ENCODE assay signal across 9 cellular contexts in genomic region chr11:444397-445144, GRCh38. TPM values are rescaled to one million over a fixed set of nuclear protein-coding genes. Genes with fewer than 3 reads are reported as not detected.
DNase-seq lines count a peak whose midpoint lies in the region; ATAC-seq and TF ChIP-seq lines count a peak whose summit lies in the region.
"Had no signal": no experiment of that assay in that cellular context is flagged by ENCODE, and none has a peak within 500 bp of the region (broad histone marks: within the 10 kb centered on the region; RNA-seq: fewer than 3 reads in every experiment).

No MANE protein-coding gene starts in this region.

- H3K27ac ChIP-seq in left ventricle myocardium inferior (replicated peaks): peak overlapping the region; percentile 0
- no peak overlapping the region for H3K27ac ChIP-seq in right atrium auricular region
- peak overlapping the region in 3 of 4 donors; percentile 91 to 97 (median 96) for H3K27ac ChIP-seq in Peyer's patch
- H3K27ac ChIP-seq in right cardiac atrium (ENCODE audit: low read length): no peak overlapping the region
- H3K27ac ChIP-seq in gastroesophageal sphincter: no peak overlapping the region

- TF ChIP-seq CTCF in left ventricle myocardium inferior (IDR thresholded peaks at IDR 0.05; ENCODE audit: borderline replicate concordance) (no peak), right atrium auricular region (IDR thresholded peaks at IDR 0.05) (no peak), Peyer's patch (IDR thresholded peaks at IDR 0.05) (no peak), gastroesophageal sphincter (IDR thresholded peaks at IDR 0.05) (no peak)

- no peak for TF ChIP-seq EP300 in gastroesophageal sphincter (IDR thresholded peaks at IDR 0.05)

- no peak overlapping the region for H3K4me3 ChIP-seq in left ventricle myocardium inferior
- no peak overlapping the region for H3K4me3 ChIP-seq in right atrium auricular region
- no peak overlapping the region for H3K4me3 ChIP-seq in Peyer's patch
- no peak overlapping the region for H3K4me3 ChIP-seq in right cardiac atrium (ENCODE audit: low read length)
- H3K4me3 ChIP-seq in gastroesophageal sphincter: no peak overlapping the region

- H3K36me3 ChIP-seq in left ventricle myocardium inferior: no peaks in the 10 kb centered on the region
- no peaks in the 10 kb centered on the region for H3K36me3 ChIP-seq in right atrium auricular region
- H3K36me3 ChIP-seq in Peyer's patch: no peaks in the 10 kb centered on the region
- H3K36me3 ChIP-seq in gastroesophageal sphincter: no peaks in the 10 kb centered on the region

- WGBS in right cardiac atrium: 25% methylated on average over 12 of the region's 12 CpGs
- 25 to 28% methylated on average over 7 to 10 of the region's 12 CpGs for WGBS in gastroesophageal sphincter (ENCODE audit: low coverage in 1 of 2), 2 donors

- ATAC-seq in right cardiac atrium: peak in 1 of 2 donors; percentile 34
- ATAC-seq in gastroesophageal sphincter: no peak
- no peak for ATAC-seq in GM18520 (IDR thresholded peaks at IDR 0.05; ENCODE audit: unreplicated experiment)

- H3K9me3 ChIP-seq in left ventricle myocardium inferior (replicated peaks): no peaks in the 10 kb centered on the region
- H3K9me3 ChIP-seq in right atrium auricular region: no peaks in the 10 kb centered on the region
- no peaks in the 10 kb centered on the region for H3K9me3 ChIP-seq in Peyer's patch
- H3K9me3 ChIP-seq in right cardiac atrium (ENCODE audit: control insufficient read depth, low read length): no peaks in the 10 kb centered on the region
- no peaks in the 10 kb centered on the region for H3K9me3 ChIP-seq in gastroesophageal sphincter

- DNase-seq in left ventricle myocardium inferior (no peak), right atrium auricular region (ENCODE audit: low spot score) (no peak), Peyer's patch (peak in 2 of 3 donors; percentile 83 to 85), right cardiac atrium (peak; percentile 48 to 79 (median 57)), NAMALWA (ENCODE audit: low spot score) (no peak), NCI-H1930 (lab: John Stamatoyannopoulos, UW) (no peak)
- DNase-seq: AML-193 had no signal

- peaks cover 42% of the 10 kb centered on the region for H3K27me3 ChIP-seq in left ventricle myocardium inferior (ENCODE audit: low read depth)
- H3K27me3 ChIP-seq in right atrium auricular region: peaks cover 0 to 6% of the 10 kb centered on the region in 2 donors
- H3K27me3 ChIP-seq in Peyer's patch: no peaks in the 10 kb centered on the region
- no peaks in the 10 kb centered on the region for H3K27me3 ChIP-seq in right cardiac atrium (ENCODE audit: control insufficient read depth, insufficient read depth)
- H3K27me3 ChIP-seq in gastroesophageal sphincter: peaks cover 48% of the 10 kb centered on the region

- TF ChIP-seq POLR2A in Peyer's patch (IDR thresholded peaks at IDR 0.05): peak; percentile 87 to 93
- no peak for TF ChIP-seq POLR2A in gastroesophageal sphincter (IDR thresholded peaks at IDR 0.05)

- intact Hi-C loops in left ventricle myocardium inferior (cut with micrococcal nuclease): no loop called here
- intact Hi-C loops in right cardiac atrium (cut with DNase I): no loop called here

- H3K4me1 ChIP-seq in left ventricle myocardium inferior (peaks cover 37% of the 10 kb centered on the region), right atrium auricular region (peaks cover under 1 to 29% of the 10 kb centered on the region in 2 donors), Peyer's patch (peaks cover 0 to 54% (median 12%) of the 10 kb centered on the region in 4 donors), right cardiac atrium (ENCODE audit: control insufficient read depth, insufficient read depth, low read length) (peaks cover 2% of the 10 kb centered on the region), gastroesophageal sphincter (peaks cover 0 to 27% (median 13%) of the 10 kb centered on the region in 3 donors)

RNA-seq across cellular contexts. Expression of gene ANO9, which starts 2.8 kb away (rescaled TPM):
- total RNA-seq in left ventricle myocardium inferior (0.11 TPM), right atrium auricular region (under 1 TPM; 0.11 to 0.75 TPM), Peyer's patch (100 to 1,000 TPM; 161 to 474 (median 254) TPM), right cardiac atrium (under 1 TPM; 0.14 to 0.46 (median 0.20) TPM), gastroesophageal sphincter (under 1 TPM in 3 of 4 donors, not detected in 1; 0.22 to 0.94 (median 0.47) TPM)
- polyA plus RNA-seq in right cardiac atrium: 0.20 TPM

RNA-seq across cellular contexts. Expression of gene PTDSS2, which starts 5.5 kb away (rescaled TPM):
- total RNA-seq in left ventricle myocardium inferior (30.2 TPM), right atrium auricular region (10 to 100 TPM; 26.8 to 32.5 TPM), Peyer's patch (10 to 100 TPM; 21.0 to 42.7 (median 31.7) TPM), right cardiac atrium (10 to 100 TPM; 30.2 to 33.3 (median 30.9) TPM), gastroesophageal sphincter (10 to 100 TPM; 23.4 to 55.9 (median 43.1) TPM)
- polyA plus RNA-seq in right cardiac atrium: 30.7 TPM

RNA-seq across cellular contexts. Expression of gene SIGIRR, which starts 29.8 kb away (rescaled TPM):
- 34.9 TPM for total RNA-seq in left ventricle myocardium inferior
- total RNA-seq in right atrium auricular region: 10 to 100 TPM; 26.6 to 33.3 TPM
- 100 to 1,000 TPM in 3 of 4 donors, 10 to 100 TPM in 1; 82.3 to 143 (median 111) TPM for total RNA-seq in Peyer's patch
- 10 to 100 TPM; 28.6 to 42.4 (median 35.1) TPM for total RNA-seq in right cardiac atrium
- 61.8 TPM for polyA plus RNA-seq in right cardiac atrium
- 10 to 100 TPM; 37.4 to 49.5 (median 44.8) TPM for total RNA-seq in gastroesophageal sphincter

RNA-seq across cellular contexts. Expression of gene PKP3, which starts 50.6 kb away (rescaled TPM):
- total RNA-seq in left ventricle myocardium inferior: 0.52 TPM
- 1 to 10 TPM in 1 of 2 donors, under 1 TPM in 1; 0.43 to 1.0 TPM for total RNA-seq in right atrium auricular region
- 100 to 1,000 TPM in 3 of 4 donors, 10 to 100 TPM in 1; 95.7 to 254 (median 202) TPM for total RNA-seq in Peyer's patch
- total RNA-seq in right cardiac atrium: under 1 TPM; 0.26 to 0.88 (median 0.63) TPM
- polyA plus RNA-seq in right cardiac atrium: 0.36 TPM
- total RNA-seq in gastroesophageal sphincter: 10 to 100 TPM in 1 of 4 donors, 1 to 10 TPM in 2, under 1 TPM in 1; 0.67 to 14.3 (median 2.3) TPM

Comparison
In these comparisons a context has a peak if more than half of its experiments do, and no peak if none do; other contexts are left out.
1. DNase-seq: peak in Peyer's patch (2 of 3) and right cardiac atrium (3 of 3); none in left ventricle myocardium inferior (single experiment), right atrium auricular region (single experiment), NAMALWA (single experiment) and NCI-H1930 (0 of 2).
2. H3K27ac ChIP-seq: peak in left ventricle myocardium inferior (single experiment) and Peyer's patch (3 of 4); none in right atrium auricular region (0 of 2), right cardiac atrium (single experiment) and gastroesophageal sphincter (0 of 4).
3. POLR2A ChIP-seq: peak in Peyer's patch (2 of 2); none in gastroesophageal sphincter (0 of 2).
4. RNA of gene ANO9, which starts 2.8 kb away (total RNA-seq): 161 to 474 TPM in Peyer's patch; 0.11 to 0.75 TPM in right atrium auricular region, 0.22 to 0.94 TPM in gastroesophageal sphincter, 0.14 to 0.46 TPM in right cardiac atrium and 0.11 TPM in left ventricle myocardium inferior (single experiment); every median in the first group is over 10 times any median in the second.